In the genomic region with DNA sequence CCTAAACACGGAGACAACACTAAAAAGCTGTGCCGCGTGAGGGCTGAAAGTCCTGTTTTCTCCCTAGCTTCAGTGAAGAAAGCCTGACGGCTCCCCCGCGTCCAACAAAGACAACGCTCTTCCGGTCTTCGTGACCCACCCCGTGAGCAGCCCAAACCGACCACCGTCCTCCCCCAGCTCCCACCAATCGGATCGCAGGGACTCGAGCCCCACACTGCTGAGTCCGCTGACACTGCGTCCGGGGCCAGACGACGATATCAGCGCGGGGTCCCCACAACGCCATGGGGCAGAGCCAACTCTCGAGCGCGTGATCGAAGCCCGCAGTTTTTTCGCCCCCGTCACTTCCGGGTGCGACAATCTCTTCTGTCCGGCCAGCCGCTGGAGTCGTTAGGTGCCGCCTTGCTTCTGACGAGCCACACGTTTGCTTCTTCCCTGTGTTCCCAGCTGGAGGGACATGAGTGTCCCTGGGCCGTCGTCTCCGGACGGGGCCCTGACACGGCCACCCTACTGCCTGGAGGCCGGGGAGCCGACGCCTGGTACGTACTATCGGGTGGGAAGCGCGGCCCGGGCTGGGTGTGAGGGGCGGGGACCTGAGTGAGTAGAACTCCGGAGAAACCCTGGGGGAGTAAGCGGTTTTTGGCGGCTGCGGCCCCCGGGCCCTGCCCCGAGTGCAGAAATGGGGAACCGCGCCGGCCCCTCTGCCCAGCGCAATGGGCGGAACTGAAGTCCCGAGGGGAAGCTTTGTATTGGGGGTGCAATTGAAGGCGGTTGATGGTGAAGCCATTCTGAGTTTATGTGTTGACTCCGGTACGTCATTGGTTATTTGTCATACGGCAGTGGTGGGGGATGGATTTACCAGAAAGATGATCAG, we compare ENCODE assay signal across 8 cellular contexts. TPM values are rescaled to one million over a fixed set of nuclear protein-coding genes. Genes with fewer than 3 reads are reported as not detected.
DNase-seq lines count a peak whose midpoint lies in the region; ATAC-seq and TF ChIP-seq lines count a peak whose summit lies in the region.

A gene with protein sequence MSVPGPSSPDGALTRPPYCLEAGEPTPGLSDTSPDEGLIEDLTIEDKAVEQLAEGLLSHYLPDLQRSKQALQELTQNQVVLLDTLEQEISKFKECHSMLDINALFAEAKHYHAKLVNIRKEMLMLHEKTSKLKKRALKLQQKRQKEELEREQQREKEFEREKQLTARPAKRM (plus strand): TSS at position 390 of the 871 bp plus-strand sequence. CDS start 65 bp downstream, at position 455.

- peaks cover 35% of the 10 kb centered on the region for H3K4me1 ChIP-seq in DND-41 (ENCODE audit: insufficient read depth, low read length)

- H3K79me2 ChIP-seq in DND-41 (ENCODE audit: insufficient read depth, low read length) = peaks cover 61% of the 10 kb centered on the region

- H3K27ac Mint-ChIP-seq in activated T-helper 2 cell treated with anti-CD3 and anti-CD28 coated beads, Interferon-gamma antibody, Interleukin-2, Interleukin-4, amounts not matched to agents 10 μg/mL and 5 μg/mL and 100 μg/mL, durations not matched to agents 14 hours and 24 hours and 36 hours = peak within 1 kb of the TSS; percentile 100
- peak within 1 kb of the TSS; percentile 99 to 100 for H3K27ac Mint-ChIP-seq in natural killer cell

- no peaks in the 10 kb centered on the region for H4K20me1 ChIP-seq in DND-41 (ENCODE audit: insufficient read depth, low read length)

- ATAC-seq in DND-41 (ENCODE audit: insufficient read depth, low read depth) = peak; percentile 83
- ATAC-seq in GM21786 (IDR thresholded peaks at IDR 0.05; ENCODE audit: unreplicated experiment) = peak; percentile 81
- ATAC-seq in natural killer cell = peak; percentile 88 to 97 (median 93)

- no peaks in the 10 kb centered on the region for H3K9me3 Mint-ChIP-seq in activated T-helper 2 cell treated with anti-CD3 and anti-CD28 coated beads, Interferon-gamma antibody, Interleukin-2, Interleukin-4, amounts not matched to agents 10 μg/mL and 5 μg/mL and 100 μg/mL, durations not matched to agents 14 hours and 24 hours and 36 hours
- H3K9me3 Mint-ChIP-seq in natural killer cell = no peaks in the 10 kb centered on the region

- CTCF ChIA-PET in RWPE1 (lab: Yijun Ruan, JAX) = interaction anchor here (0.6 to 3.3 kb wide), 6 partner anchors 27 to 185 kb away, joined by 3 to 22 read pairs (median 4); a partner anchor contains a TSS

- DNase-seq in DND-41 (peak; percentile 85), RWPE1 (ENCODE audit: low spot score) (peak; percentile 81), fibroblast of peridontal ligament (ENCODE audit: extremely low read depth) (peak; percentile 92), natural killer cell (peak; percentile 93)
- peak; percentile 86 for DNase-seq in activated T-helper 2 cell treated with anti-CD3 and anti-CD28 coated beads, Interferon-gamma antibody, Interleukin-2, Interleukin-4, amounts not matched to agents 10 μg/mL and 5 μg/mL and 100 μg/mL, durations not matched to agents 14 hours and 24 hours and 36 hours (ENCODE audit: low spot score)
- DNase-seq in stimulated activated naive CD4-positive, alpha-beta T cell treated with Interleukin-2 at 50 U/mL for 16 hours (lab: John Stamatoyannopoulos, UW) = peak; percentile 85

- H2AFZ ChIP-seq in DND-41 (ENCODE audit: low read depth, low read length) = peak within 1 kb of the TSS; percentile 81

- TF ChIP-seq CTCF in DND-41 (IDR thresholded peaks at IDR 0.05; ENCODE audit: borderline replicate concordance, extremely low read depth, low read length, poor library complexity, severe bottlenecking) = no peak
- no peak for TF ChIP-seq CTCF in RWPE1 (conservative IDR thresholded peaks at IDR 0.05; ENCODE audit: low read depth)
- no peak for TF ChIP-seq CTCF in natural killer cell (IDR thresholded peaks at IDR 0.05)

- peak within 1 kb of the TSS; percentile 86 to 87 for H3K4me3 ChIP-seq in DND-41 (ENCODE audit: low read depth in 1 of 2, low read length in 2 of 2)

- H3K36me3 Mint-ChIP-seq in activated T-helper 2 cell treated with anti-CD3 and anti-CD28 coated beads, Interferon-gamma antibody, Interleukin-2, Interleukin-4, amounts not matched to agents 10 μg/mL and 5 μg/mL and 100 μg/mL, durations not matched to agents 14 hours and 24 hours and 36 hours (ENCODE audit: low read depth) = peaks cover 4% of the 10 kb centered on the region
- no peaks in the 10 kb centered on the region for H3K36me3 Mint-ChIP-seq in natural killer cell

- intact Hi-C loops in activated T-helper 2 cell treated with anti-CD3 and anti-CD28 coated beads, Interferon-gamma antibody, Interleukin-2, Interleukin-4, amounts not matched to agents 10 μg/mL and 5 μg/mL and 100 μg/mL, durations not matched to agents 14 hours and 24 hours and 36 hours (cut with micrococcal nuclease) = loop anchor here (1.0 to 2.0 kb wide), 2 partner anchors 26 to 130 kb away; no protein-coding TSS in a partner anchor
- intact Hi-C loops in natural killer cell (cut with micrococcal nuclease) = loop anchor here (1.0 to 10.0 kb wide), 3 partner anchors 185 to 872 kb away; a partner anchor contains a TSS

- H3K27ac ChIP-seq in DND-41 (ENCODE audit: low read length) = peak within 1 kb of the TSS; percentile 96
- peak within 1 kb of the TSS; percentile 93 for H3K27ac ChIP-seq in KOPT-K1 (ENCODE audit: low read depth, low read length, poor library complexity, severe bottlenecking)
- peak within 1 kb of the TSS; percentile 92 for H3K27ac ChIP-seq in RWPE1

- POLR2A ChIA-PET in RWPE1 (lab: Yijun Ruan, JAX; ENCODE audit: low non-redundant PET) = interaction anchor here (0.9 to 1.0 kb wide), 2 partner anchors 10 to 90 kb away, joined by 4 read pairs; no protein-coding TSS in a partner anchor

- peak within 1 kb of the TSS; percentile 68 for H3K4me2 ChIP-seq in DND-41 (ENCODE audit: insufficient read depth, low read length)

- peak within 1 kb of the TSS; percentile 83 for H3K9ac ChIP-seq in DND-41 (ENCODE audit: low read depth, low read length)

- H3K27me3 Mint-ChIP-seq in activated T-helper 2 cell treated with anti-CD3 and anti-CD28 coated beads, Interferon-gamma antibody, Interleukin-2, Interleukin-4, amounts not matched to agents 10 μg/mL and 5 μg/mL and 100 μg/mL, durations not matched to agents 14 hours and 24 hours and 36 hours (ENCODE audit: low read depth) = peaks cover 3% of the 10 kb centered on the region
- peaks cover 0 to 4% of the 10 kb centered on the region in 2 donors for H3K27me3 Mint-ChIP-seq in natural killer cell (ENCODE audit: low read depth in 2 of 2)

- H3K4me1 Mint-ChIP-seq in activated T-helper 2 cell treated with anti-CD3 and anti-CD28 coated beads, Interferon-gamma antibody, Interleukin-2, Interleukin-4, amounts not matched to agents 10 μg/mL and 5 μg/mL and 100 μg/mL, durations not matched to agents 14 hours and 24 hours and 36 hours (ENCODE audit: low read depth) = peaks cover 26% of the 10 kb centered on the region
- peaks cover 39% of the 10 kb centered on the region in 2 donors for H3K4me1 Mint-ChIP-seq in natural killer cell

- no peaks in the 10 kb centered on the region for H3K27me3 ChIP-seq in DND-41 (ENCODE audit: insufficient read depth, low read length, poor library complexity)

- peaks cover 3% of the 10 kb centered on the region for H3K36me3 ChIP-seq in DND-41 (ENCODE audit: insufficient read depth, low read length)
- H3K36me3 ChIP-seq in KOPT-K1 (ENCODE audit: insufficient read depth, low read length) = 0 out of 2 replicates have a peak, but pooled peaks cover 5% of the 10 kb centered on the region

- H3K9me3 ChIP-seq in DND-41 (ENCODE audit: insufficient read depth, low read length, severe bottlenecking) (no peaks in the 10 kb centered on the region), KOPT-K1 (ENCODE audit: insufficient read depth, low read length, poor library complexity, severe bottlenecking) (no peaks in the 10 kb centered on the region)

- H3K4me3 Mint-ChIP-seq in activated T-helper 2 cell treated with anti-CD3 and anti-CD28 coated beads, Interferon-gamma antibody, Interleukin-2, Interleukin-4, amounts not matched to agents 10 μg/mL and 5 μg/mL and 100 μg/mL, durations not matched to agents 14 hours and 24 hours and 36 hours (ENCODE audit: low read depth) = peak within 1 kb of the TSS; percentile 98
- H3K4me3 Mint-ChIP-seq in natural killer cell = peak within 1 kb of the TSS; percentile 97

RNA-seq across cellular contexts. Expression of the gene that starts here (rescaled TPM):
- total RNA-seq in activated T-helper 2 cell treated with anti-CD3 and anti-CD28 coated beads, Interferon-gamma antibody, Interleukin-2, Interleukin-4, amounts not matched to agents 10 μg/mL and 5 μg/mL and 100 μg/mL, durations not matched to agents 14 hours and 24 hours and 36 hours = 49.7 and 50.2 TPM in 2 replicates
- total RNA-seq in natural killer cell = 10 to 100 TPM; 63.4 to 81.3 (median 65.6) TPM

Comparison
In these comparisons a context has a peak if more than half of its experiments do, and no peak if none do; other contexts are left out.
1. Peak in every context shown above with its lines: DNase-seq, ATAC-seq, H3K4me3 ChIP-seq and H3K27ac ChIP-seq.